In the genomic region with DNA sequence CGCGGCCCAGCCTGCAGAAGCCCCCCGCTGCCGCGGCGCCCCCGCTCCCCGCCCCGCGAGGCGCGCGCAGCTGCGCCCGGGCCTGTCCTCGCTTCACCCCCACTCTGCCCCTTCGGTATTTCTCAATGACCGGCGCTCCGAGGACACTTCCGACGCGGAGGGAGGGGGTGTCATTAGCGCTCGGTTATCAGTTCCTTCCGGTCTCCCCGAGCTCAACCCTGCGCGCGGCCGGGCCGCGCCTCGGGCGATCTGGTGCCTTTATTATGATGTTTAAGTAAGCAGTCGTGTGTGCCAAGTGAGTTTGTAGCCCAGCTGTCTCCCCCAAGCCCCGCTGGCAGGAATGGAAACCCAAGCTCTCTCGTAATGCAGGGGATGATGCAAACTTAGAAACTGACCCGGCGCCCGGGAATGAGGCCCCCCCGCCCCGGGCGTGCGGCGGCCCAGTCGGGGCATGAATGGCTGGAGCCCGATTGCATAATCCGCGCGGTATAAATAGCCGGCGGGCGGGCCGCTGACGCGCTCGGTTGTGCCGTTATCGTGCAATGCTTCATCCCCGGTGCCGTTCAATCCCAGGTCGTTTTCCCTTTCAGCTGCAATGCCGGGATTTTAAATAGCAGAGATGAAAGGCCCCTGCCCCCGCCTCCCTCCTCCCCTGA, we compare ENCODE assay signal across 1 cellular context.
TF ChIP-seq lines count a peak whose summit lies in the region.

No MANE protein-coding gene starts in this region.

TF ChIP-seq in K562, 482 proteins besides CTCF, POLR2A, EP300 and RAD21 (continued from another document and continues in another):
- TF ChIP-seq, protein P1, sequence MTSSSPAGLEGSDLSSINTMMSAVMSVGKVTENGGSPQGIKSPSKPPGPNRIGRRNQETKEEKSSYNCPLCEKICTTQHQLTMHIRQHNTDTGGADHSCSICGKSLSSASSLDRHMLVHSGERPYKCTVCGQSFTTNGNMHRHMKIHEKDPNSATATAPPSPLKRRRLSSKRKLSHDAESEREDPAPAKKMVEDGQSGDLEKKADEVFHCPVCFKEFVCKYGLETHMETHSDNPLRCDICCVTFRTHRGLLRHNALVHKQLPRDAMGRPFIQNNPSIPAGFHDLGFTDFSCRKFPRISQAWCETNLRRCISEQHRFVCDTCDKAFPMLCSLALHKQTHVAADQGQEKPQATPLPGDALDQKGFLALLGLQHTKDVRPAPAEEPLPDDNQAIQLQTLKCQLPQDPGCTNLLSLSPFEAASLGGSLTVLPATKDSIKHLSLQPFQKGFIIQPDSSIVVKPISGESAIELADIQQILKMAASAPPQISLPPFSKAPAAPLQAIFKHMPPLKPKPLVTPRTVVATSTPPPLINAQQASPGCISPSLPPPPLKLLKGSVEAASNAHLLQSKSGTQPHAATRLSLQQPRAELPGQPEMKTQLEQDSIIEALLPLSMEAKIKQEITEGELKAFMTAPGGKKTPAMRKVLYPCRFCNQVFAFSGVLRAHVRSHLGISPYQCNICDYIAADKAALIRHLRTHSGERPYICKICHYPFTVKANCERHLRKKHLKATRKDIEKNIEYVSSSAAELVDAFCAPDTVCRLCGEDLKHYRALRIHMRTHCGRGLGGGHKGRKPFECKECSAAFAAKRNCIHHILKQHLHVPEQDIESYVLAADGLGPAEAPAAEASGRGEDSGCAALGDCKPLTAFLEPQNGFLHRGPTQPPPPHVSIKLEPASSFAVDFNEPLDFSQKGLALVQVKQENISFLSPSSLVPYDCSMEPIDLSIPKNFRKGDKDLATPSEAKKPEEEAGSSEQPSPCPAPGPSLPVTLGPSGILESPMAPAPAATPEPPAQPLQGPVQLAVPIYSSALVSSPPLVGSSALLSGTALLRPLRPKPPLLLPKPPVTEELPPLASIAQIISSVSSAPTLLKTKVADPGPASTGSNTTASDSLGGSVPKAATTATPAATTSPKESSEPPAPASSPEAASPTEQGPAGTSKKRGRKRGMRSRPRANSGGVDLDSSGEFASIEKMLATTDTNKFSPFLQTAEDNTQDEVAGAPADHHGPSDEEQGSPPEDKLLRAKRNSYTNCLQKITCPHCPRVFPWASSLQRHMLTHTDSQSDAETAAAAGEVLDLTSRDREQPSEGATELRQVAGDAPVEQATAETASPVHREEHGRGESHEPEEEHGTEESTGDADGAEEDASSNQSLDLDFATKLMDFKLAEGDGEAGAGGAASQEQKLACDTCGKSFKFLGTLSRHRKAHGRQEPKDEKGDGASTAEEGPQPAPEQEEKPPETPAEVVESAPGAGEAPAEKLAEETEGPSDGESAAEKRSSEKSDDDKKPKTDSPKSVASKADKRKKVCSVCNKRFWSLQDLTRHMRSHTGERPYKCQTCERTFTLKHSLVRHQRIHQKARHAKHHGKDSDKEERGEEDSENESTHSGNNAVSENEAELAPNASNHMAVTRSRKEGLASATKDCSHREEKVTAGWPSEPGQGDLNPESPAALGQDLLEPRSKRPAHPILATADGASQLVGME (CRISPR knock-in tag; IDR thresholded peaks at IDR 0.05): no peak
- peak; percentile 32 for TF ChIP-seq NFYB (IDR thresholded peaks at IDR 0.05; ENCODE audit: extremely low read depth, insufficient read length)
- no peak for TF ChIP-seq TARDBP (IDR thresholded peaks at IDR 0.05)
- TF ChIP-seq, protein P2, sequence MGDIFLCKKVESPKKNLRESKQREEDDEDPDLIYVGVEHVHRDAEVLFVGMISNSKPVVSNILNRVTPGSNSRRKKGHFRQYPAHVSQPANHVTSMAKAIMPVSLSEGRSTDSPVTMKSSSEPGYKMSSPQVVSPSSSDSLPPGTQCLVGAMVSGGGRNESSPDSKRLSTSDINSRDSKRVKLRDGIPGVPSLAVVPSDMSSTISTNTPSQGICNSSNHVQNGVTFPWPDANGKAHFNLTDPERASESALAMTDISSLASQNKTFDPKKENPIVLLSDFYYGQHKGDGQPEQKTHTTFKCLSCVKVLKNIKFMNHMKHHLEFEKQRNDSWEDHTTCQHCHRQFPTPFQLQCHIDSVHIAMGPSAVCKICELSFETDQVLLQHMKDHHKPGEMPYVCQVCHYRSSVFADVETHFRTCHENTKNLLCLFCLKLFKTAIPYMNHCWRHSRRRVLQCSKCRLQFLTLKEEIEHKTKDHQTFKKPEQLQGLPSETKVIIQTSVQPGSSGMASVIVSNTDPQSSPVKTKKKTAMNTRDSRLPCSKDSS (IDR thresholded peaks at IDR 0.05; ENCODE audit: low read depth, partially characterized antibody): no peak
- TF ChIP-seq ZNF699 (CRISPR knock-in tag; IDR thresholded peaks at IDR 0.05; ENCODE audit: insufficient replicate concordance): no peak
- TF ChIP-seq SRSF7 (optimal IDR thresholded peaks at IDR 0.05; ENCODE audit: low read depth, low read length): no peak
- no peak for TF ChIP-seq KAT8 (IDR thresholded peaks at IDR 0.05; ENCODE audit: low read depth)
- peak; percentile 97 for TF ChIP-seq PHF21A (IDR thresholded peaks at IDR 0.05; ENCODE audit: borderline replicate concordance, low read depth)
- TF ChIP-seq, protein P3, sequence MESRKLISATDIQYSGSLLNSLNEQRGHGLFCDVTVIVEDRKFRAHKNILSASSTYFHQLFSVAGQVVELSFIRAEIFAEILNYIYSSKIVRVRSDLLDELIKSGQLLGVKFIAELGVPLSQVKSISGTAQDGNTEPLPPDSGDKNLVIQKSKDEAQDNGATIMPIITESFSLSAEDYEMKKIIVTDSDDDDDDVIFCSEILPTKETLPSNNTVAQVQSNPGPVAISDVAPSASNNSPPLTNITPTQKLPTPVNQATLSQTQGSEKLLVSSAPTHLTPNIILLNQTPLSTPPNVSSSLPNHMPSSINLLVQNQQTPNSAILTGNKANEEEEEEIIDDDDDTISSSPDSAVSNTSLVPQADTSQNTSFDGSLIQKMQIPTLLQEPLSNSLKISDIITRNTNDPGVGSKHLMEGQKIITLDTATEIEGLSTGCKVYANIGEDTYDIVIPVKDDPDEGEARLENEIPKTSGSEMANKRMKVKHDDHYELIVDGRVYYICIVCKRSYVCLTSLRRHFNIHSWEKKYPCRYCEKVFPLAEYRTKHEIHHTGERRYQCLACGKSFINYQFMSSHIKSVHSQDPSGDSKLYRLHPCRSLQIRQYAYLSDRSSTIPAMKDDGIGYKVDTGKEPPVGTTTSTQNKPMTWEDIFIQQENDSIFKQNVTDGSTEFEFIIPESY (CRISPR knock-in tag; IDR thresholded peaks at IDR 0.05): no peak
- TF ChIP-seq NEUROD1 (IDR thresholded peaks at IDR 0.05; ENCODE audit: borderline replicate concordance, low read depth, low read length, partially characterized antibody): peak; percentile 69
- TF ChIP-seq, protein P4, sequence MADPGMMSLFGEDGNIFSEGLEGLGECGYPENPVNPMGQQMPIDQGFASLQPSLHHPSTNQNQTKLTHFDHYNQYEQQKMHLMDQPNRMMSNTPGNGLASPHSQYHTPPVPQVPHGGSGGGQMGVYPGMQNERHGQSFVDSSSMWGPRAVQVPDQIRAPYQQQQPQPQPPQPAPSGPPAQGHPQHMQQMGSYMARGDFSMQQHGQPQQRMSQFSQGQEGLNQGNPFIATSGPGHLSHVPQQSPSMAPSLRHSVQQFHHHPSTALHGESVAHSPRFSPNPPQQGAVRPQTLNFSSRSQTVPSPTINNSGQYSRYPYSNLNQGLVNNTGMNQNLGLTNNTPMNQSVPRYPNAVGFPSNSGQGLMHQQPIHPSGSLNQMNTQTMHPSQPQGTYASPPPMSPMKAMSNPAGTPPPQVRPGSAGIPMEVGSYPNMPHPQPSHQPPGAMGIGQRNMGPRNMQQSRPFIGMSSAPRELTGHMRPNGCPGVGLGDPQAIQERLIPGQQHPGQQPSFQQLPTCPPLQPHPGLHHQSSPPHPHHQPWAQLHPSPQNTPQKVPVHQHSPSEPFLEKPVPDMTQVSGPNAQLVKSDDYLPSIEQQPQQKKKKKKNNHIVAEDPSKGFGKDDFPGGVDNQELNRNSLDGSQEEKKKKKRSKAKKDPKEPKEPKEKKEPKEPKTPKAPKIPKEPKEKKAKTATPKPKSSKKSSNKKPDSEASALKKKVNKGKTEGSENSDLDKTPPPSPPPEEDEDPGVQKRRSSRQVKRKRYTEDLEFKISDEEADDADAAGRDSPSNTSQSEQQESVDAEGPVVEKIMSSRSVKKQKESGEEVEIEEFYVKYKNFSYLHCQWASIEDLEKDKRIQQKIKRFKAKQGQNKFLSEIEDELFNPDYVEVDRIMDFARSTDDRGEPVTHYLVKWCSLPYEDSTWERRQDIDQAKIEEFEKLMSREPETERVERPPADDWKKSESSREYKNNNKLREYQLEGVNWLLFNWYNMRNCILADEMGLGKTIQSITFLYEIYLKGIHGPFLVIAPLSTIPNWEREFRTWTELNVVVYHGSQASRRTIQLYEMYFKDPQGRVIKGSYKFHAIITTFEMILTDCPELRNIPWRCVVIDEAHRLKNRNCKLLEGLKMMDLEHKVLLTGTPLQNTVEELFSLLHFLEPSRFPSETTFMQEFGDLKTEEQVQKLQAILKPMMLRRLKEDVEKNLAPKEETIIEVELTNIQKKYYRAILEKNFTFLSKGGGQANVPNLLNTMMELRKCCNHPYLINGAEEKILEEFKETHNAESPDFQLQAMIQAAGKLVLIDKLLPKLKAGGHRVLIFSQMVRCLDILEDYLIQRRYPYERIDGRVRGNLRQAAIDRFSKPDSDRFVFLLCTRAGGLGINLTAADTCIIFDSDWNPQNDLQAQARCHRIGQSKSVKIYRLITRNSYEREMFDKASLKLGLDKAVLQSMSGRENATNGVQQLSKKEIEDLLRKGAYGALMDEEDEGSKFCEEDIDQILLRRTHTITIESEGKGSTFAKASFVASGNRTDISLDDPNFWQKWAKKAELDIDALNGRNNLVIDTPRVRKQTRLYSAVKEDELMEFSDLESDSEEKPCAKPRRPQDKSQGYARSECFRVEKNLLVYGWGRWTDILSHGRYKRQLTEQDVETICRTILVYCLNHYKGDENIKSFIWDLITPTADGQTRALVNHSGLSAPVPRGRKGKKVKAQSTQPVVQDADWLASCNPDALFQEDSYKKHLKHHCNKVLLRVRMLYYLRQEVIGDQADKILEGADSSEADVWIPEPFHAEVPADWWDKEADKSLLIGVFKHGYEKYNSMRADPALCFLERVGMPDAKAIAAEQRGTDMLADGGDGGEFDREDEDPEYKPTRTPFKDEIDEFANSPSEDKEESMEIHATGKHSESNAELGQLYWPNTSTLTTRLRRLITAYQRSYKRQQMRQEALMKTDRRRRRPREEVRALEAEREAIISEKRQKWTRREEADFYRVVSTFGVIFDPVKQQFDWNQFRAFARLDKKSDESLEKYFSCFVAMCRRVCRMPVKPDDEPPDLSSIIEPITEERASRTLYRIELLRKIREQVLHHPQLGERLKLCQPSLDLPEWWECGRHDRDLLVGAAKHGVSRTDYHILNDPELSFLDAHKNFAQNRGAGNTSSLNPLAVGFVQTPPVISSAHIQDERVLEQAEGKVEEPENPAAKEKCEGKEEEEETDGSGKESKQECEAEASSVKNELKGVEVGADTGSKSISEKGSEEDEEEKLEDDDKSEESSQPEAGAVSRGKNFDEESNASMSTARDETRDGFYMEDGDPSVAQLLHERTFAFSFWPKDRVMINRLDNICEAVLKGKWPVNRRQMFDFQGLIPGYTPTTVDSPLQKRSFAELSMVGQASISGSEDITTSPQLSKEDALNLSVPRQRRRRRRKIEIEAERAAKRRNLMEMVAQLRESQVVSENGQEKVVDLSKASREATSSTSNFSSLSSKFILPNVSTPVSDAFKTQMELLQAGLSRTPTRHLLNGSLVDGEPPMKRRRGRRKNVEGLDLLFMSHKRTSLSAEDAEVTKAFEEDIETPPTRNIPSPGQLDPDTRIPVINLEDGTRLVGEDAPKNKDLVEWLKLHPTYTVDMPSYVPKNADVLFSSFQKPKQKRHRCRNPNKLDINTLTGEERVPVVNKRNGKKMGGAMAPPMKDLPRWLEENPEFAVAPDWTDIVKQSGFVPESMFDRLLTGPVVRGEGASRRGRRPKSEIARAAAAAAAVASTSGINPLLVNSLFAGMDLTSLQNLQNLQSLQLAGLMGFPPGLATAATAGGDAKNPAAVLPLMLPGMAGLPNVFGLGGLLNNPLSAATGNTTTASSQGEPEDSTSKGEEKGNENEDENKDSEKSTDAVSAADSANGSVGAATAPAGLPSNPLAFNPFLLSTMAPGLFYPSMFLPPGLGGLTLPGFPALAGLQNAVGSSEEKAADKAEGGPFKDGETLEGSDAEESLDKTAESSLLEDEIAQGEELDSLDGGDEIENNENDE (IDR thresholded peaks at IDR 0.05; ENCODE audit: low read depth, low read length): no peak
- peak; percentile 22 for TF ChIP-seq FIP1L1 (IDR thresholded peaks at IDR 0.05; ENCODE audit: low read depth, low read length, poor library complexity, severe bottlenecking)
- TF ChIP-seq ZNF444 (CRISPR knock-in tag; IDR thresholded peaks at IDR 0.05): no peak
- no peak for TF ChIP-seq GATAD2A (IDR thresholded peaks at IDR 0.05)
- TF ChIP-seq, protein P5, sequence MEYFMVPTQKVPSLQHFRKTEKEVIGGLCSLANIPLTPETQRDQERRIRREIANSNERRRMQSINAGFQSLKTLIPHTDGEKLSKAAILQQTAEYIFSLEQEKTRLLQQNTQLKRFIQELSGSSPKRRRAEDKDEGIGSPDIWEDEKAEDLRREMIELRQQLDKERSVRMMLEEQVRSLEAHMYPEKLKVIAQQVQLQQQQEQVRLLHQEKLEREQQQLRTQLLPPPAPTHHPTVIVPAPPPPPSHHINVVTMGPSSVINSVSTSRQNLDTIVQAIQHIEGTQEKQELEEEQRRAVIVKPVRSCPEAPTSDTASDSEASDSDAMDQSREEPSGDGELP (CRISPR knock-in tag; IDR thresholded peaks at IDR 0.05; ENCODE audit: borderline replicate concordance): peak; percentile 78
- TF ChIP-seq TCF7 (IDR thresholded peaks at IDR 0.05; ENCODE audit: borderline replicate concordance): no peak; the same call in 1 of the 2 replicates
- peak; percentile 81 to 85 for TF ChIP-seq ETV6 (IDR thresholded peaks at IDR 0.05; ENCODE audit: borderline replicate concordance in 1 of 2, low read depth in 2 of 2, low read length in 1 of 2)
- TF ChIP-seq ETV6 (CRISPR knock-in tag; IDR thresholded peaks at IDR 0.05; ENCODE audit: borderline replicate concordance): no peak
- TF ChIP-seq, protein P6, sequence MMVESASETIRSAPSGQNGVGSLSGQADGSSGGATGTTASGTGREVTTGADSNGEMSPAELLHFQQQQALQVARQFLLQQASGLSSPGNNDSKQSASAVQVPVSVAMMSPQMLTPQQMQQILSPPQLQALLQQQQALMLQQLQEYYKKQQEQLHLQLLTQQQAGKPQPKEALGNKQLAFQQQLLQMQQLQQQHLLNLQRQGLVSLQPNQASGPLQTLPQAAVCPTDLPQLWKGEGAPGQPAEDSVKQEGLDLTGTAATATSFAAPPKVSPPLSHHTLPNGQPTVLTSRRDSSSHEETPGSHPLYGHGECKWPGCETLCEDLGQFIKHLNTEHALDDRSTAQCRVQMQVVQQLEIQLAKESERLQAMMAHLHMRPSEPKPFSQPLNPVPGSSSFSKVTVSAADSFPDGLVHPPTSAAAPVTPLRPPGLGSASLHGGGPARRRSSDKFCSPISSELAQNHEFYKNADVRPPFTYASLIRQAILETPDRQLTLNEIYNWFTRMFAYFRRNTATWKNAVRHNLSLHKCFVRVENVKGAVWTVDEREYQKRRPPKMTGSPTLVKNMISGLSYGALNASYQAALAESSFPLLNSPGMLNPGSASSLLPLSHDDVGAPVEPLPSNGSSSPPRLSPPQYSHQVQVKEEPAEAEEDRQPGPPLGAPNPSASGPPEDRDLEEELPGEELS (CRISPR knock-in tag; IDR thresholded peaks at IDR 0.05; ENCODE audit: borderline replicate concordance): no peak
- no peak for TF ChIP-seq MXI1 (IDR thresholded peaks at IDR 0.05; ENCODE audit: low read depth, low read length)
- TF ChIP-seq, protein P7, sequence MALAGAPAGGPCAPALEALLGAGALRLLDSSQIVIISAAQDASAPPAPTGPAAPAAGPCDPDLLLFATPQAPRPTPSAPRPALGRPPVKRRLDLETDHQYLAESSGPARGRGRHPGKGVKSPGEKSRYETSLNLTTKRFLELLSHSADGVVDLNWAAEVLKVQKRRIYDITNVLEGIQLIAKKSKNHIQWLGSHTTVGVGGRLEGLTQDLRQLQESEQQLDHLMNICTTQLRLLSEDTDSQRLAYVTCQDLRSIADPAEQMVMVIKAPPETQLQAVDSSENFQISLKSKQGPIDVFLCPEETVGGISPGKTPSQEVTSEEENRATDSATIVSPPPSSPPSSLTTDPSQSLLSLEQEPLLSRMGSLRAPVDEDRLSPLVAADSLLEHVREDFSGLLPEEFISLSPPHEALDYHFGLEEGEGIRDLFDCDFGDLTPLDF (CRISPR knock-in tag; IDR thresholded peaks at IDR 0.05): peak; percentile 47; the same call in 1 of the 2 replicates
- TF ChIP-seq HCFC1 (IDR thresholded peaks at IDR 0.05; ENCODE audit: low read depth, low read length): peak; percentile 36; the same call in 1 of the 2 replicates
